9 cellular contexts compared by ENCODE assay signal in the genomic region with DNA sequence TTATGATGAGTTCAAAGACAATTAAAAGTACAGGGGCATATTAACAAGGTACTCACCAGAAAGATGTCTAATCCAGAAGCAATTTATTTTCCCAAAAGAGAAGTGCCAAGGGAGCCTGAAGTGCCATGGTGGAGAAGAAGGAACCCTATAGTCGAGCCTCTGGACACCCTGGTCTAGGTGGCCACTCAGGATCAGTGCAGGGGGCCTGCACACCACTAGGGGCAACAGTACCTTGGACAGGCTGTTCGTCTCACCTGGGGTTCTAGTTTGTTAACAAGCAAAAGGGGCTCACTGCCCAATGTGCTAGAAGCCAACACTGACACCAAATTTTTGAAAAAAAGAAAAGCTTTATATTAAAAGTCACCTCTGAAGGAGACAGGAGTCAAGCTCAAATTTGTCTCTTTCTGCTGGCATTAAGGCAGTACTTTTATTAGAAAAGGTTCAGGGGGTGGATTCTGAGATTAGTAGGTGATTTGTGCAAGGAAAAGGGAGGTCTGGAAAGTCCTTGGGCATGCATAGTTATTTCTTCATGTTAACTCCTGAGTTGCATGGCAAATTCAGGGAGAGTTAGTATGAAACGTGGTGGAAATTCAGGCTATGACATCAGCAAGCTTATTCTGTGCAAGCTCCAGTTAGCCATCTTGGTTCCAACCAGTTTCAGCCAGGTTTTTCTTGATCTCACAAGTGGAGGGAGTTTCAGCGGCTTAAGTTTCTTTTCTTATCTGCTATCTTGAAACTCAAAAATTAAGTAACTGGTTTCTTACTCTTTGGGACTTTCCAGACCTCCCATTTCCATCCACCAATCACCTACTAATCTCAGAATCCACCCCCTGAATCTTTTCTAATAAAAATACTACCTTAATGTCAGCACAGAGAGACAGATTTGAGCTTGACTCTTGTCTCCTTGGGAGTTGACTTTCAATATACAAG. TPM values are rescaled to one million over a fixed set of nuclear protein-coding genes. Genes with fewer than 3 reads are reported as not detected.
DNase-seq lines count a peak whose midpoint lies in the region; ATAC-seq and TF ChIP-seq lines count a peak whose summit lies in the region.
"Had no signal": no experiment of that assay in that cellular context is flagged by ENCODE, and none has a peak within 500 bp of the region (broad histone marks: within the 10 kb centered on the region; RNA-seq: fewer than 3 reads in every experiment).

No MANE protein-coding gene starts in this region.

- H3K4me1 Mint-ChIP-seq in endothelial cell (ENCODE audit: unreplicated experiment) (peaks cover 5% of the 10 kb centered on the region), glutamatergic neuron (ENCODE audit: low read depth, unreplicated experiment) (peaks cover 6% of the 10 kb centered on the region)

- H3K27ac Mint-ChIP-seq in endothelial cell (ENCODE audit: unreplicated experiment), result no peak overlapping the region
- no peak overlapping the region for H3K27ac Mint-ChIP-seq in glutamatergic neuron (ENCODE audit: unreplicated experiment)

- no peaks in the 10 kb centered on the region for H3K36me3 Mint-ChIP-seq in endothelial cell (ENCODE audit: low read depth, unreplicated experiment)
- no peaks in the 10 kb centered on the region for H3K36me3 Mint-ChIP-seq in glutamatergic neuron (ENCODE audit: unreplicated experiment)

- peak; percentile 15 for TF ChIP-seq CTCF in endothelial cell (IDR thresholded peaks at IDR 0.05; ENCODE audit: unreplicated experiment)
- TF ChIP-seq CTCF in glutamatergic neuron (IDR thresholded peaks at IDR 0.05; ENCODE audit: partially characterized antibody, unreplicated experiment), result no peak

- ATAC-seq in GM18519 (IDR thresholded peaks at IDR 0.05; ENCODE audit: low FRiP score, unreplicated experiment) (peak; percentile 50), GM21367 (IDR thresholded peaks at IDR 0.05; ENCODE audit: unreplicated experiment) (peak; percentile 60), HG03103 (IDR thresholded peaks at IDR 0.05; ENCODE audit: low read depth, unreplicated experiment) (peak; percentile 45)

- H3K9me3 Mint-ChIP-seq in endothelial cell (ENCODE audit: unreplicated experiment) (no peaks in the 10 kb centered on the region), glutamatergic neuron (ENCODE audit: unreplicated experiment) (peaks cover 2% of the 10 kb centered on the region)

- no peak overlapping the region for H3K4me3 Mint-ChIP-seq in endothelial cell (ENCODE audit: unreplicated experiment)
- H3K4me3 Mint-ChIP-seq in glutamatergic neuron (ENCODE audit: unreplicated experiment), result no peak overlapping the region

- H3K27me3 Mint-ChIP-seq in endothelial cell (ENCODE audit: unreplicated experiment), result no peaks in the 10 kb centered on the region
- H3K27me3 Mint-ChIP-seq in glutamatergic neuron (ENCODE audit: unreplicated experiment), result no peaks in the 10 kb centered on the region

- DNase-seq in endothelial cell (ENCODE audit: low spot score), result no peak
- no peak for DNase-seq in Ammon's horn (ENCODE audit: low spot score)
- DNase-seq in glutamatergic neuron, result no peak
- DNase-seq in NCI-H1417 (lab: John Stamatoyannopoulos, UW), result no peak
- no peak for DNase-seq in activated CD8-positive, alpha-beta memory T cell treated with anti-CD3 and anti-CD28 coated beads for 24 hours
- DNase-seq: mesenchymal stem cell had no signal

RNA-seq across cellular contexts. Expression of a gene that starts 0.9 kb away (rescaled TPM):
- total RNA-seq in endothelial cell (ENCODE audit: unreplicated experiment) (not detected), glutamatergic neuron (ENCODE audit: unreplicated experiment) (not detected)
